1 cellular context compared by ENCODE assay signal in the genomic region with DNA sequence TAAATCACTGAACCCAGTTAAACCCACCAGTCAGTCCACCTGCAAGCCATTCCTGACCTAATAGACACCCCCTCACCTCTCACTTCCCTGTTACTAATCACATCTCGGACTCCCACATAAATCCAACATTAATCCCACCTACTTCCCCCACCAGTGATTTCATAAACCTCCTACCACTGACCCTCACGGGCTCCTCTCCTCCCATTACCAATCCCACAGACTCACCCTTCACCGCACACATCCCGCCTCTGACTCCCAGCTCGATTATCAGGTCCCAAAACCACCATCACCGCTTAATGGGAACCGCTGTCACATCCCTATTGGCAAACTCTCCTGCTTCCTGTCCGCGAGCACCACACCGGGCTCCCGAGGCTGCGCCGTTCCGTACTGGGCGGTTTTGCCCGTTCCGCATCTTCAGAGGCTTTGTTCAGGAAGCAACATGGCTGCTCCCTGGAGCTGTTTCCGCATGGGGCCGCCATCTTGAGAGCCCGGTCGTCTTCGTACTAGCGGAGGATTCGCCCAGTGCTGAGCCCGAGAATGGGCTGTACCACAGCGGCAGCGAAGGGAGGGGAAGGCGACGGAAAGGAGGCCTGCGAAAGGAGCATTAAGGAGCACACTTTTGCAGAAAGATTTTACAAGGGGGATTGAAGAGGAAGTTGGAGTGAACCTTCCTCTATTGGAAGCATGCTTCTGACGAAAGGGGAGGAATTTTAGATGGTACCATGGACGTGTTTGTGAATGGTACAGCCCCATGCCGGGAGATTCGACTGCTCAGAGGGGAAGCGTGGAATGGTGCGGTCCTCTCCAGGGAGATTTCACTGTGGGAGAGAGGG.
TF ChIP-seq lines count a peak whose summit lies in the region.

A gene (minus strand): TSS at position 502 of the 833 bp plus-strand sequence. CDS start 1,825 bp downstream, outside the sequence.

TF ChIP-seq in K562, 482 proteins besides CTCF, POLR2A, EP300 and RAD21 (continued from another document and continues in another):
- TF ChIP-seq, protein P1, sequence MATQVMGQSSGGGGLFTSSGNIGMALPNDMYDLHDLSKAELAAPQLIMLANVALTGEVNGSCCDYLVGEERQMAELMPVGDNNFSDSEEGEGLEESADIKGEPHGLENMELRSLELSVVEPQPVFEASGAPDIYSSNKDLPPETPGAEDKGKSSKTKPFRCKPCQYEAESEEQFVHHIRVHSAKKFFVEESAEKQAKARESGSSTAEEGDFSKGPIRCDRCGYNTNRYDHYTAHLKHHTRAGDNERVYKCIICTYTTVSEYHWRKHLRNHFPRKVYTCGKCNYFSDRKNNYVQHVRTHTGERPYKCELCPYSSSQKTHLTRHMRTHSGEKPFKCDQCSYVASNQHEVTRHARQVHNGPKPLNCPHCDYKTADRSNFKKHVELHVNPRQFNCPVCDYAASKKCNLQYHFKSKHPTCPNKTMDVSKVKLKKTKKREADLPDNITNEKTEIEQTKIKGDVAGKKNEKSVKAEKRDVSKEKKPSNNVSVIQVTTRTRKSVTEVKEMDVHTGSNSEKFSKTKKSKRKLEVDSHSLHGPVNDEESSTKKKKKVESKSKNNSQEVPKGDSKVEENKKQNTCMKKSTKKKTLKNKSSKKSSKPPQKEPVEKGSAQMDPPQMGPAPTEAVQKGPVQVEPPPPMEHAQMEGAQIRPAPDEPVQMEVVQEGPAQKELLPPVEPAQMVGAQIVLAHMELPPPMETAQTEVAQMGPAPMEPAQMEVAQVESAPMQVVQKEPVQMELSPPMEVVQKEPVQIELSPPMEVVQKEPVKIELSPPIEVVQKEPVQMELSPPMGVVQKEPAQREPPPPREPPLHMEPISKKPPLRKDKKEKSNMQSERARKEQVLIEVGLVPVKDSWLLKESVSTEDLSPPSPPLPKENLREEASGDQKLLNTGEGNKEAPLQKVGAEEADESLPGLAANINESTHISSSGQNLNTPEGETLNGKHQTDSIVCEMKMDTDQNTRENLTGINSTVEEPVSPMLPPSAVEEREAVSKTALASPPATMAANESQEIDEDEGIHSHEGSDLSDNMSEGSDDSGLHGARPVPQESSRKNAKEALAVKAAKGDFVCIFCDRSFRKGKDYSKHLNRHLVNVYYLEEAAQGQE (CRISPR knock-in tag; IDR thresholded peaks at IDR 0.05; ENCODE audit: low read depth): no peak
- TF ChIP-seq, protein P2, sequence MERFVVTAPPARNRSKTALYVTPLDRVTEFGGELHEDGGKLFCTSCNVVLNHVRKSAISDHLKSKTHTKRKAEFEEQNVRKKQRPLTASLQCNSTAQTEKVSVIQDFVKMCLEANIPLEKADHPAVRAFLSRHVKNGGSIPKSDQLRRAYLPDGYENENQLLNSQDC (CRISPR knock-in tag; IDR thresholded peaks at IDR 0.05): no peak
- TF ChIP-seq SRSF9 (IDR thresholded peaks at IDR 0.05; ENCODE audit: borderline replicate concordance, low read depth, low read length) (no peak), SUPT5H (IDR thresholded peaks at IDR 0.05) (peak; percentile 80), NFRKB (IDR thresholded peaks at IDR 0.05; ENCODE audit: low read depth) (peak; percentile 97), TEAD4 (IDR thresholded peaks at IDR 0.05; ENCODE audit: low read length) (peak; percentile 59; the same call in 1 of the 2 replicates), TEAD4 (CRISPR knock-in tag; IDR thresholded peaks at IDR 0.05; ENCODE audit: borderline replicate concordance) (no peak), ZNF274 (IDR thresholded peaks at IDR 0.05; ENCODE audit: borderline replicate concordance, low read depth, low read length) (no peak), POU5F1 (IDR thresholded peaks at IDR 0.05; ENCODE audit: borderline replicate concordance, low read depth, low read length, partially characterized antibody) (peak; percentile 45), YY1 (IDR thresholded peaks at IDR 0.05; ENCODE audit: borderline replicate concordance in 1 of 3, control insufficient read depth in 1 of 3, extremely low read depth in 1 of 3, insufficient read depth in 3 of 3, insufficient read length in 1 of 3, insufficient replicate concordance in 2 of 3, low read depth in 1 of 3, low read length in 2 of 3) (peak; percentile 96 to 99 (median 97)), CHD4 (IDR thresholded peaks at IDR 0.05; ENCODE audit: insufficient read depth, insufficient replicate concordance, low read depth, low read length, poor library complexity, severe bottlenecking) (no peak), IRF2 (CRISPR knock-in tag; IDR thresholded peaks at IDR 0.05) (no peak), JUN (IDR thresholded peaks at IDR 0.05; ENCODE audit: borderline replicate concordance, low read depth, low read length) (no peak), JUN (CRISPR knock-in tag; IDR thresholded peaks at IDR 0.05; ENCODE audit: borderline replicate concordance) (no peak), SREBF1 (IDR thresholded peaks at IDR 0.05; ENCODE audit: borderline replicate concordance, low read depth, low read length) (peak; percentile 97), ATF1 (CRISPR knock-in tag; IDR thresholded peaks at IDR 0.05) (no peak), ATF1 (tag; IDR thresholded peaks at IDR 0.05) (peak; percentile 88), L3MBTL2 (IDR thresholded peaks at IDR 0.05) (peak; percentile 85), E2F3 (CRISPR knock-in tag; IDR thresholded peaks at IDR 0.05) (no peak), MTA2 (IDR thresholded peaks at IDR 0.05; ENCODE audit: low read depth) (no peak), KAT7 (CRISPR knock-in tag; IDR thresholded peaks at IDR 0.05; ENCODE audit: borderline replicate concordance) (no peak), ZNF217 (CRISPR knock-in tag; IDR thresholded peaks at IDR 0.05) (no peak), HDGF (IDR thresholded peaks at IDR 0.05) (peak; percentile 73; the same call in 1 of the 2 replicates), TGIF2 (CRISPR knock-in tag; IDR thresholded peaks at IDR 0.05) (no peak), ZNF23 (CRISPR knock-in tag; IDR thresholded peaks at IDR 0.05) (no peak), TBP (optimal IDR thresholded peaks at IDR 0.05; ENCODE audit: low read depth, low read length) (peak; percentile 86), SREBF2 (CRISPR knock-in tag; IDR thresholded peaks at IDR 0.05) (0 out of 2 replicates have a peak, but pooled peaks have one; percentile 55), HDAC1 (IDR thresholded peaks at IDR 0.05) (peak in 1 of 2 experiments; percentile 20; a peak in 1 of 4 replicates), BHLHE40 (IDR thresholded peaks at IDR 0.05; ENCODE audit: low read length) (peak; percentile 95), RUNX1 (IDR thresholded peaks at IDR 0.05; ENCODE audit: low read depth) (no peak), POLR2AphosphoS5 (IDR thresholded peaks at IDR 0.05; ENCODE audit: control insufficient read depth, insufficient read depth, low read depth, low read length) (peak; percentile 76; the same call in 1 of the 2 replicates), KHSRP (IDR thresholded peaks at IDR 0.05) (no peak)
- TF ChIP-seq, protein P3, sequence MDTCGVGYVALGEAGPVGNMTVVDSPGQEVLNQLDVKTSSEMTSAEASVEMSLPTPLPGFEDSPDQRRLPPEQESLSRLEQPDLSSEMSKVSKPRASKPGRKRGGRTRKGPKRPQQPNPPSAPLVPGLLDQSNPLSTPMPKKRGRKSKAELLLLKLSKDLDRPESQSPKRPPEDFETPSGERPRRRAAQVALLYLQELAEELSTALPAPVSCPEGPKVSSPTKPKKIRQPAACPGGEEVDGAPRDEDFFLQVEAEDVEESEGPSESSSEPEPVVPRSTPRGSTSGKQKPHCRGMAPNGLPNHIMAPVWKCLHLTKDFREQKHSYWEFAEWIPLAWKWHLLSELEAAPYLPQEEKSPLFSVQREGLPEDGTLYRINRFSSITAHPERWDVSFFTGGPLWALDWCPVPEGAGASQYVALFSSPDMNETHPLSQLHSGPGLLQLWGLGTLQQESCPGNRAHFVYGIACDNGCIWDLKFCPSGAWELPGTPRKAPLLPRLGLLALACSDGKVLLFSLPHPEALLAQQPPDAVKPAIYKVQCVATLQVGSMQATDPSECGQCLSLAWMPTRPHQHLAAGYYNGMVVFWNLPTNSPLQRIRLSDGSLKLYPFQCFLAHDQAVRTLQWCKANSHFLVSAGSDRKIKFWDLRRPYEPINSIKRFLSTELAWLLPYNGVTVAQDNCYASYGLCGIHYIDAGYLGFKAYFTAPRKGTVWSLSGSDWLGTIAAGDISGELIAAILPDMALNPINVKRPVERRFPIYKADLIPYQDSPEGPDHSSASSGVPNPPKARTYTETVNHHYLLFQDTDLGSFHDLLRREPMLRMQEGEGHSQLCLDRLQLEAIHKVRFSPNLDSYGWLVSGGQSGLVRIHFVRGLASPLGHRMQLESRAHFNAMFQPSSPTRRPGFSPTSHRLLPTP (IDR thresholded peaks at IDR 0.05; ENCODE audit: borderline replicate concordance, extremely low read depth, insufficient read length): no peak
- TF ChIP-seq, protein P4, sequence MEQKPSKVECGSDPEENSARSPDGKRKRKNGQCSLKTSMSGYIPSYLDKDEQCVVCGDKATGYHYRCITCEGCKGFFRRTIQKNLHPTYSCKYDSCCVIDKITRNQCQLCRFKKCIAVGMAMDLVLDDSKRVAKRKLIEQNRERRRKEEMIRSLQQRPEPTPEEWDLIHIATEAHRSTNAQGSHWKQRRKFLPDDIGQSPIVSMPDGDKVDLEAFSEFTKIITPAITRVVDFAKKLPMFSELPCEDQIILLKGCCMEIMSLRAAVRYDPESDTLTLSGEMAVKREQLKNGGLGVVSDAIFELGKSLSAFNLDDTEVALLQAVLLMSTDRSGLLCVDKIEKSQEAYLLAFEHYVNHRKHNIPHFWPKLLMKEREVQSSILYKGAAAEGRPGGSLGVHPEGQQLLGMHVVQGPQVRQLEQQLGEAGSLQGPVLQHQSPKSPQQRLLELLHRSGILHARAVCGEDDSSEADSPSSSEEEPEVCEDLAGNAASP (IDR thresholded peaks at IDR 0.05): no peak
- TF ChIP-seq, protein P5, sequence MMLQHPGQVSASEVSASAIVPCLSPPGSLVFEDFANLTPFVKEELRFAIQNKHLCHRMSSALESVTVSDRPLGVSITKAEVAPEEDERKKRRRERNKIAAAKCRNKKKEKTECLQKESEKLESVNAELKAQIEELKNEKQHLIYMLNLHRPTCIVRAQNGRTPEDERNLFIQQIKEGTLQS (IDR thresholded peaks at IDR 0.05): peak; percentile 45; the same call in 1 of the 2 replicates
- TF ChIP-seq, protein P5 (CRISPR knock-in tag; conservative IDR thresholded peaks at IDR 0.05): no peak
- TF ChIP-seq, protein P6, sequence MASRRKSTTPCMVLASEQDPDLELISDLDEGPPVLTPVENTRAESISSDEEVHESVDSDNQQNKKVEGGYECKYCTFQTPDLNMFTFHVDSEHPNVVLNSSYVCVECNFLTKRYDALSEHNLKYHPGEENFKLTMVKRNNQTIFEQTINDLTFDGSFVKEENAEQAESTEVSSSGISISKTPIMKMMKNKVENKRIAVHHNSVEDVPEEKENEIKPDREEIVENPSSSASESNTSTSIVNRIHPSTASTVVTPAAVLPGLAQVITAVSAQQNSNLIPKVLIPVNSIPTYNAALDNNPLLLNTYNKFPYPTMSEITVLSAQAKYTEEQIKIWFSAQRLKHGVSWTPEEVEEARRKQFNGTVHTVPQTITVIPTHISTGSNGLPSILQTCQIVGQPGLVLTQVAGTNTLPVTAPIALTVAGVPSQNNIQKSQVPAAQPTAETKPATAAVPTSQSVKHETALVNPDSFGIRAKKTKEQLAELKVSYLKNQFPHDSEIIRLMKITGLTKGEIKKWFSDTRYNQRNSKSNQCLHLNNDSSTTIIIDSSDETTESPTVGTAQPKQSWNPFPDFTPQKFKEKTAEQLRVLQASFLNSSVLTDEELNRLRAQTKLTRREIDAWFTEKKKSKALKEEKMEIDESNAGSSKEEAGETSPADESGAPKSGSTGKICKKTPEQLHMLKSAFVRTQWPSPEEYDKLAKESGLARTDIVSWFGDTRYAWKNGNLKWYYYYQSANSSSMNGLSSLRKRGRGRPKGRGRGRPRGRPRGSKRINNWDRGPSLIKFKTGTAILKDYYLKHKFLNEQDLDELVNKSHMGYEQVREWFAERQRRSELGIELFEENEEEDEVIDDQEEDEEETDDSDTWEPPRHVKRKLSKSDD (conservative IDR thresholded peaks at IDR 0.05; ENCODE audit: low read length): peak; percentile 94
- TF ChIP-seq, protein P7, sequence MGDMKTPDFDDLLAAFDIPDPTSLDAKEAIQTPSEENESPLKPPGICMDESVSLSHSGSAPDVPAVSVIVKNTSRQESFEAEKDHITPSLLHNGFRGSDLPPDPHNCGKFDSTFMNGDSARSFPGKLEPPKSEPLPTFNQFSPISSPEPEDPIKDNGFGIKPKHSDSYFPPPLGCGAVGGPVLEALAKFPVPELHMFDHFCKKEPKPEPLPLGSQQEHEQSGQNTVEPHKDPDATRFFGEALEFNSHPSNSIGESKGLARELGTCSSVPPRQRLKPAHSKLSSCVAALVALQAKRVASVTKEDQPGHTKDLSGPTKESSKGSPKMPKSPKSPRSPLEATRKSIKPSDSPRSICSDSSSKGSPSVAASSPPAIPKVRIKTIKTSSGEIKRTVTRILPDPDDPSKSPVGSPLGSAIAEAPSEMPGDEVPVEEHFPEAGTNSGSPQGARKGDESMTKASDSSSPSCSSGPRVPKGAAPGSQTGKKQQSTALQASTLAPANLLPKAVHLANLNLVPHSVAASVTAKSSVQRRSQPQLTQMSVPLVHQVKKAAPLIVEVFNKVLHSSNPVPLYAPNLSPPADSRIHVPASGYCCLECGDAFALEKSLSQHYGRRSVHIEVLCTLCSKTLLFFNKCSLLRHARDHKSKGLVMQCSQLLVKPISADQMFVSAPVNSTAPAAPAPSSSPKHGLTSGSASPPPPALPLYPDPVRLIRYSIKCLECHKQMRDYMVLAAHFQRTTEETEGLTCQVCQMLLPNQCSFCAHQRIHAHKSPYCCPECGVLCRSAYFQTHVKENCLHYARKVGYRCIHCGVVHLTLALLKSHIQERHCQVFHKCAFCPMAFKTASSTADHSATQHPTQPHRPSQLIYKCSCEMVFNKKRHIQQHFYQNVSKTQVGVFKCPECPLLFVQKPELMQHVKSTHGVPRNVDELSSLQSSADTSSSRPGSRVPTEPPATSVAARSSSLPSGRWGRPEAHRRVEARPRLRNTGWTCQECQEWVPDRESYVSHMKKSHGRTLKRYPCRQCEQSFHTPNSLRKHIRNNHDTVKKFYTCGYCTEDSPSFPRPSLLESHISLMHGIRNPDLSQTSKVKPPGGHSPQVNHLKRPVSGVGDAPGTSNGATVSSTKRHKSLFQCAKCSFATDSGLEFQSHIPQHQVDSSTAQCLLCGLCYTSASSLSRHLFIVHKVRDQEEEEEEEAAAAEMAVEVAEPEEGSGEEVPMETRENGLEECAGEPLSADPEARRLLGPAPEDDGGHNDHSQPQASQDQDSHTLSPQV (IDR thresholded peaks at IDR 0.05): 0 out of 2 replicates have a peak, but pooled peaks have one; percentile 39
- TF ChIP-seq, protein P8, sequence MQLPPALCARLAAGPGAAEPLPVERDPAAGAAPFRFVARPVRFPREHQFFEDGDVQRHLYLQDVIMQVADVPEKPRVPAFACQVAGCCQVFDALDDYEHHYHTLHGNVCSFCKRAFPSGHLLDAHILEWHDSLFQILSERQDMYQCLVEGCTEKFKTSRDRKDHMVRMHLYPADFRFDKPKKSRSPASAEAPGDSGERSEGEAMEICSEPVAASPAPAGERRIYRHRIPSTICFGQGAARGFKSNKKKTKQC (CRISPR knock-in tag; IDR thresholded peaks at IDR 0.05): peak; percentile 84
